In the genomic region with DNA sequence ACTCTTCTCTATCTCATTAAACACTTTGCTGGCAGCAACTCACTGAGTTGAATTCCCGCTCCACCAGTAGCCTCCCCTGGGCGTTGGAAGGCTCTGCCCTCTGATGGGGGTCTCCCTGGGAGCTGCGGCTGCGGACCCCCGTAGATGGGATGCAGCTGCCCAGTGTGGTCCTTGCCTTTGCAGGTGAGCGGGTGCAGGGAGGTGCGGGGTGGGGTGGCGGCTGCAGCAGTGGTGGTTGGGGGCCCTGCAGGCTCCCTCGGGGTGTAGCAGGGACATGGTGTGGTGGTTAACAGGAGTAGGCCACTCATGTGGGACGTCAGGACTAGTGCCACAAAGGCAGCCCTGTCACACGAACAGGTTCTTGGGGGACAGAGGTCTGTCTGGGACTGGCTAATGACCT, we compare ENCODE assay signal across 18 cellular contexts. TPM values are rescaled to one million over a fixed set of nuclear protein-coding genes. Genes with fewer than 3 reads are reported as not detected.
A peak's percentile ranks its signal among the peaks of the same experiment; 100 is the strongest.
DNase-seq lines count a peak whose midpoint lies in the region; ATAC-seq and TF ChIP-seq lines count a peak whose summit lies in the region.
"Had no signal": no experiment of that assay in that cellular context is flagged by ENCODE, and none has a peak within 500 bp of the region (broad histone marks: within the 10 kb centered on the region; RNA-seq: fewer than 3 reads in every experiment).

No MANE protein-coding gene starts in this region.

- H3K4me3 ChIP-seq in HL-60 (replicated peaks; ENCODE audit: insufficient read depth, low read length) (no peak overlapping the region), psoas muscle (no peak overlapping the region)
- H3K4me3 ChIP-seq: hepatocyte, lung, pancreas, SJSA1, testis had no signal

- H3K27ac ChIP-seq in HL-60 (replicated peaks) (0 out of 2 replicates have a peak overlapping the region, but pooled peaks have one; percentile 10), psoas muscle (peak overlapping the region; percentile 15)
- H3K27ac ChIP-seq: pancreas, SJSA1, testis had no signal

- no peak for ATAC-seq in psoas muscle
- no peak for ATAC-seq in HG03378 (IDR thresholded peaks at IDR 0.05; ENCODE audit: unreplicated experiment)
- ATAC-seq: pancreas had no signal

- peak overlapping the region; percentile 50 for H3K4me3 Mint-ChIP-seq in activated CD4-positive, alpha-beta T cell treated with anti-CD3 and anti-CD28 coated beads, Interleukin-2, amount 10 ng/mL, durations not matched to agents 24 days and 14 days
- H3K4me3 Mint-ChIP-seq in activated naive CD8-positive, alpha-beta T cell, result peak overlapping the region; percentile 73

- TF ChIP-seq CTCF in HL-60 (IDR thresholded peaks at IDR 0.05; ENCODE audit: insufficient read depth, low read length) (no peak), psoas muscle (IDR thresholded peaks at IDR 0.05) (no peak)

- H3K27ac Mint-ChIP-seq in activated CD4-positive, alpha-beta T cell treated with anti-CD3 and anti-CD28 coated beads, Interleukin-2, amount 10 ng/mL, durations not matched to agents 24 days and 14 days, result peak overlapping the region; percentile 93
- H3K27ac Mint-ChIP-seq in activated naive CD8-positive, alpha-beta T cell, result peak overlapping the region; percentile 99

- intact Hi-C loops in activated CD4-positive, alpha-beta T cell treated with anti-CD3 and anti-CD28 coated beads, Interleukin-2, amount 10 ng/mL, durations not matched to agents 24 days and 14 days (cut with micrococcal nuclease), result loop anchor here (10.0 kb wide), 1 partner anchor 166 kb away; no protein-coding TSS in a partner anchor
- intact Hi-C loops in psoas muscle (cut with DNase I), result loop anchor here in 1 of 2 donors (10.0 kb wide), 1 partner anchor 106 kb away; no protein-coding TSS in a partner anchor

- H3K4me1 Mint-ChIP-seq in activated CD4-positive, alpha-beta T cell treated with anti-CD3 and anti-CD28 coated beads, Interleukin-2, amount 10 ng/mL, durations not matched to agents 24 days and 14 days, result peaks cover 86% of the 10 kb centered on the region
- peaks cover 89% of the 10 kb centered on the region for H3K4me1 Mint-ChIP-seq in activated naive CD8-positive, alpha-beta T cell (ENCODE audit: low read depth)

- no peak for DNase-seq in activated CD4-positive, alpha-beta T cell treated with anti-CD3 and anti-CD28 coated beads, Interleukin-2, amount 10 ng/mL, durations not matched to agents 24 days and 14 days
- DNase-seq in activated CD4-positive, alpha-beta T cell treated with anti-CD3 and anti-CD28 coated beads for 4 hours, result no peak
- DNase-seq in HL-60 (ENCODE audit: low read depth in 1 of 2, low spot score in 1 of 2), result no peak
- peak in 1 of 2 donors; percentile 46 for DNase-seq in psoas muscle
- DNase-seq in stimulated activated CD4-positive, alpha-beta T cell treated with anti-CD3 and anti-CD28 coated beads, Interleukin-2, amount 100 ng/mL, for 24 hours, result no peak
- DNase-seq in NCI-H1436 (lab: John Stamatoyannopoulos, UW), result no peak
- DNase-seq: NCI-H1436 treated with DMSO at 0.1 percent for 48 hours, NCI-H2171, NCI-H748 treated with DMSO at 0.1 percent for 48 hours, pancreas, T1000, testis had no signal

- H3K4me1 ChIP-seq in psoas muscle, result peaks cover 70% of the 10 kb centered on the region

- no peaks in the 10 kb centered on the region for H3K9me3 ChIP-seq in psoas muscle
- H3K9me3 ChIP-seq: pancreas, SJSA1, testis had no signal

- peaks cover 18% of the 10 kb centered on the region for H3K36me3 Mint-ChIP-seq in activated CD4-positive, alpha-beta T cell treated with anti-CD3 and anti-CD28 coated beads, Interleukin-2, amount 10 ng/mL, durations not matched to agents 24 days and 14 days (ENCODE audit: low read depth)
- H3K36me3 Mint-ChIP-seq in activated naive CD8-positive, alpha-beta T cell, result peaks cover 7% of the 10 kb centered on the region

- 91 to 96% (median 92%) methylated on average over 11 of the region's 11 CpGs for WGBS in psoas muscle, 3 donors

- H3K9me3 Mint-ChIP-seq in activated CD4-positive, alpha-beta T cell treated with anti-CD3 and anti-CD28 coated beads, Interleukin-2, amount 10 ng/mL, durations not matched to agents 24 days and 14 days, result peaks cover 3% of the 10 kb centered on the region
- no peaks in the 10 kb centered on the region for H3K9me3 Mint-ChIP-seq in activated naive CD8-positive, alpha-beta T cell (ENCODE audit: low read depth)
- H3K9me3 Mint-ChIP-seq: CD8-positive, alpha-beta T cell had no signal

- no peaks in the 10 kb centered on the region for H3K27me3 ChIP-seq in HL-60 (ENCODE audit: insufficient read depth, poor library complexity, severe bottlenecking)
- no peaks in the 10 kb centered on the region for H3K27me3 ChIP-seq in psoas muscle (ENCODE audit: insufficient read depth in 3 of 3, low read length in 2 of 3)
- H3K27me3 ChIP-seq: hepatocyte, pancreas, SJSA1, testis had no signal

- H3K27me3 Mint-ChIP-seq in activated CD4-positive, alpha-beta T cell treated with anti-CD3 and anti-CD28 coated beads, Interleukin-2, amount 10 ng/mL, durations not matched to agents 24 days and 14 days, result no peaks in the 10 kb centered on the region
- no peaks in the 10 kb centered on the region for H3K27me3 Mint-ChIP-seq in activated naive CD8-positive, alpha-beta T cell

- H3K36me3 ChIP-seq in psoas muscle (ENCODE audit: insufficient read depth in 1 of 2, low read depth in 1 of 2), result no peaks in the 10 kb centered on the region
- H3K36me3 ChIP-seq: pancreas had no signal

RNA-seq across cellular contexts. Expression of a gene that starts 42.0 kb away (rescaled TPM):
- total RNA-seq in activated CD4-positive, alpha-beta T cell treated with anti-CD3 and anti-CD28 coated beads, Interleukin-2, amount 10 ng/mL, durations not matched to agents 24 days and 14 days, result 68.5 and 72.4 TPM in 2 replicates
- total RNA-seq in psoas muscle, result 10 to 100 TPM; 49.4 to 88.7 (median 79.6) TPM
- 10 to 100 TPM; 43.7 to 77.0 (median 63.8) TPM for polyA plus RNA-seq in psoas muscle
